Comparison of ENCODE assay signal across 28 cellular contexts in genomic region chr2:237147317-237147716, GRCh38.
A peak's percentile ranks its signal among the peaks of the same experiment; 100 is the strongest.
DNase-seq lines count a peak whose midpoint lies in the region; ATAC-seq, FAIRE-seq and TF ChIP-seq lines count a peak whose summit lies in the region.
"Had no signal": no experiment of that assay in that cellular context is flagged by ENCODE, and none has a peak within 500 bp of the region (broad histone marks: within the 10 kb centered on the region; RNA-seq: fewer than 3 reads in every experiment).

No MANE protein-coding gene starts in this region.

- no peak overlapping the region for H2AK5ac ChIP-seq in IMR-90 (ENCODE audit: low read depth, low read length)

- peaks cover 18% of the 10 kb centered on the region for H3K9me3 Mint-ChIP-seq in activated naive CD4-positive, alpha-beta T cell treated with anti-CD3 and anti-CD28 coated beads, Interleukin-2, amount 10 ng/mL, durations not matched to agents 7 days and 5 days

- H3K27me3 ChIP-seq in HepG2 (ENCODE audit: control insufficient read depth in 1 of 2, insufficient read depth in 2 of 2, low read length in 2 of 2) (0 out of 5 replicates have a peak, but pooled peaks cover 0 to 3% of the 10 kb centered on the region in 2 experiments), right lobe of liver (no peaks in the 10 kb centered on the region), IMR-90 (ENCODE audit: control insufficient read depth, insufficient read depth, low read length) (no peaks in the 10 kb centered on the region), tibial nerve (no peaks in the 10 kb centered on the region)
- H3K27me3 ChIP-seq: BLaER1 treated with 17β-estradiol and CSF1 and Interleukin-3, amounts not matched to agents 10 nM and 100 nM had no signal

- no peak for TF ChIP-seq RAD21 in HepG2 (CRISPR knock-in tag; IDR thresholded peaks at IDR 0.05)
- TF ChIP-seq RAD21 in IMR-90 (IDR thresholded peaks at IDR 0.05; ENCODE audit: low read length), result no peak

- H3K27ac ChIP-seq in HepG2 (ENCODE audit: extremely low read length, insufficient read depth, low read length) (no peak overlapping the region), right lobe of liver (no peak overlapping the region), IMR-90 (ENCODE audit: insufficient read depth, low read length) (no peak overlapping the region), tibial nerve (no peak overlapping the region)
- H3K27ac ChIP-seq: BLaER1 treated with 17β-estradiol and CSF1 and Interleukin-3, amounts not matched to agents 10 nM and 100 nM; RWPE1 had no signal

- ATAC-seq in HepG2 (no peak), right lobe of liver (no peak), IMR-90 (ENCODE audit: low read depth) (no peak), GM18867 (IDR thresholded peaks at IDR 0.05; ENCODE audit: unreplicated experiment) (no peak)
- ATAC-seq: T-helper 17 cell had no signal

- no peak overlapping the region for H4K8ac ChIP-seq in IMR-90 (ENCODE audit: low read depth in 2 of 2, low read length in 2 of 2)

- DNase-seq in HepG2 (ENCODE audit: low spot score) (no peak), right lobe of liver (no peak), IMR-90 (no peak), amniotic epithelial cell (ENCODE audit: low read depth) (peak; percentile 35), LoVo (ENCODE audit: low spot score) (no peak), tibial nerve (ENCODE audit: low spot score in 2 of 2) (no peak)
- DNase-seq in activated naive CD4-positive, alpha-beta T cell treated with anti-CD3 and anti-CD28 coated beads, Interleukin-2, amount 10 ng/mL, durations not matched to agents 7 days and 5 days, result no peak
- DNase-seq: 8988T; AML-193; CD4-positive, alpha-beta T cell; COR-L47; DMS79; EL; GOT3; HCEC 1CT; KBM-7; NCI-H1048; NCI-H1417; NCI-H1694; NCI-H2029 treated with DMSO at 0.1 percent for 48 hours; NCI-H2227 treated with DMSO at 0.1 percent for 48 hours; NCI-H526 treated with DMSO at 0.1 percent for 48 hours; SHP77 treated with DMSO at 0.1 percent for 48 hours; SW 1271; T-helper 17 cell had no signal

- dilution Hi-C loops in IMR-90 (cut with HindIII; ENCODE audit: low sequenced_read_pairs, unreplicated experiment), result no loop called here

- no peak overlapping the region for H3K4ac ChIP-seq in IMR-90 (ENCODE audit: low read depth, low read length)

- no peak overlapping the region for H3K56ac ChIP-seq in IMR-90 (ENCODE audit: extremely low read depth, insufficient read depth, low read length)

- H3K23ac ChIP-seq in IMR-90 (ENCODE audit: low read depth, low read length), result no peak overlapping the region

- no peak overlapping the region for H4K5ac ChIP-seq in IMR-90 (ENCODE audit: low read depth, low read length)

- POLR2A ChIA-PET in HepG2 (lab: Yijun Ruan, JAX) (no interaction called here), IMR-90 (lab: Charles Lee; ENCODE audit: unreplicated experiment) (no interaction called here)

- TF ChIP-seq CTCF in HepG2 (CRISPR knock-in tag; IDR thresholded peaks at IDR 0.05), result no peak
- no peak for TF ChIP-seq CTCF in right lobe of liver (IDR thresholded peaks at IDR 0.05)
- TF ChIP-seq CTCF in IMR-90 (conservative IDR thresholded peaks at IDR 0.05; ENCODE audit: low read depth, low read length), result no peak
- TF ChIP-seq CTCF in tibial nerve (IDR thresholded peaks at IDR 0.05), result no peak

- H3K36me3 Mint-ChIP-seq in activated naive CD4-positive, alpha-beta T cell treated with anti-CD3 and anti-CD28 coated beads, Interleukin-2, amount 10 ng/mL, durations not matched to agents 7 days and 5 days, result no peaks in the 10 kb centered on the region

- no peak overlapping the region for H2BK5ac ChIP-seq in IMR-90 (ENCODE audit: low read depth, low read length, poor library complexity, severe bottlenecking)

- H2BK15ac ChIP-seq in IMR-90 (ENCODE audit: low read depth, low read length), result no peak overlapping the region

- H3K14ac ChIP-seq in IMR-90 (replicated peaks; ENCODE audit: low read depth, low read length), result no peak overlapping the region

- H4K91ac ChIP-seq in IMR-90 (ENCODE audit: insufficient read depth, low read depth, low read length), result no peak overlapping the region

- in situ Hi-C loops in HepG2 (cut with HindIII; ENCODE audit: extremely low pct_ligation_motif_present, low pct_unique_long_range_greater_than_20kb), result no loop called here
- in situ Hi-C loops in IMR-90 (cut with MboI; ENCODE audit: low sequenced_read_pairs), result no loop called here

- no peaks in the 10 kb centered on the region for H3K4me1 Mint-ChIP-seq in activated naive CD4-positive, alpha-beta T cell treated with anti-CD3 and anti-CD28 coated beads, Interleukin-2, amount 10 ng/mL, durations not matched to agents 7 days and 5 days
- H3K4me1 Mint-ChIP-seq: T-helper 17 cell had no signal

- H3K79me2 ChIP-seq in HepG2 (ENCODE audit: insufficient read depth, low read length), result no peaks in the 10 kb centered on the region

- H3K18ac ChIP-seq in IMR-90 (ENCODE audit: low read depth, low read length), result no peak overlapping the region

- BruUV-seq in HepG2 (replicated peaks; lab: Mats Ljungman, UMichigan) (no TSS peak), IMR-90 (replicated peaks; lab: Mats Ljungman, UMichigan) (no TSS peak)

- no peak for FAIRE-seq in HepG2 (lab: Jason Lieb, UNC)

- H3K4me2 ChIP-seq in HepG2 (ENCODE audit: low read depth, low read length), result no peak overlapping the region
- H3K4me2 ChIP-seq in IMR-90 (ENCODE audit: low read depth, low read length), result no peak overlapping the region

- 0 out of 2 replicates have a peak, but pooled peaks cover 2% of the 10 kb centered on the region for H3K9me1 ChIP-seq in IMR-90 (ENCODE audit: insufficient read depth, low read length)

- no peak overlapping the region for H3K4me3 Mint-ChIP-seq in activated naive CD4-positive, alpha-beta T cell treated with anti-CD3 and anti-CD28 coated beads, Interleukin-2, amount 10 ng/mL, durations not matched to agents 7 days and 5 days
- H3K4me3 Mint-ChIP-seq: CD4-positive, alpha-beta T cell; T-helper 17 cell had no signal

- H3K9me3 ChIP-seq in HepG2 (ENCODE audit: low read length), result peaks cover 26% of the 10 kb centered on the region
- H3K9me3 ChIP-seq in right lobe of liver, result peaks cover 0 to 12% (median 0%) of the 10 kb centered on the region in 4 donors
- H3K9me3 ChIP-seq in IMR-90 (ENCODE audit: control insufficient read depth, insufficient read depth, low read length), result peaks cover 9% of the 10 kb centered on the region
- H3K9me3 ChIP-seq in tibial nerve, result peaks cover 0 to 29% (median 13%) of the 10 kb centered on the region in 4 donors

- no peak overlapping the region for H3K27ac Mint-ChIP-seq in activated naive CD4-positive, alpha-beta T cell treated with anti-CD3 and anti-CD28 coated beads, Interleukin-2, amount 10 ng/mL, durations not matched to agents 7 days and 5 days
- H3K27ac Mint-ChIP-seq: CD4-positive, alpha-beta T cell; T-helper 17 cell had no signal

- peaks cover 4% of the 10 kb centered on the region for H3K27me3 Mint-ChIP-seq in activated naive CD4-positive, alpha-beta T cell treated with anti-CD3 and anti-CD28 coated beads, Interleukin-2, amount 10 ng/mL, durations not matched to agents 7 days and 5 days
- H3K27me3 Mint-ChIP-seq: CD4-positive, alpha-beta T cell had no signal

- H3K9ac ChIP-seq in HepG2 (ENCODE audit: insufficient read depth, low read depth, low read length), result no peak overlapping the region
- no peak overlapping the region for H3K9ac ChIP-seq in IMR-90 (ENCODE audit: low read depth, low read length)
- H3K9ac ChIP-seq: BLaER1 treated with 17β-estradiol and CSF1 and Interleukin-3, amounts not matched to agents 10 nM and 100 nM had no signal

- H2AFZ ChIP-seq in HepG2 (ENCODE audit: low read length) (no peak overlapping the region), IMR-90 (replicated peaks; ENCODE audit: low read length, poor library complexity) (no peak overlapping the region)

- CTCF ChIA-PET in HepG2 (lab: Yijun Ruan, JAX; ENCODE audit: low intra/inter-chr PET ratio, low total read pairs), result no interaction called here
- CTCF ChIA-PET in IMR-90 (lab: Yijun Ruan, JAX), result no interaction called here
- CTCF ChIA-PET in activated naive CD4-positive, alpha-beta T cell treated with anti-CD3 and anti-CD28 coated beads, Interleukin-2, amount 10 ng/mL, durations not matched to agents 7 days and 5 days (lab: Charles Lee), result interaction anchor here (1.3 kb wide), 1 partner anchor 20 kb away, joined by 3 read pairs; no protein-coding TSS in a partner anchor

- H3K4me3 ChIP-seq in HepG2 (replicated peaks in 1 of 3; ENCODE audit: insufficient read depth in 1 of 3, low read depth in 2 of 3, low read length in 3 of 3), result no peak overlapping the region
- H3K4me3 ChIP-seq in right lobe of liver, result no peak overlapping the region
- no peak overlapping the region for H3K4me3 ChIP-seq in IMR-90 (ENCODE audit: insufficient read depth, low read depth, low read length)
- no peak overlapping the region for H3K4me3 ChIP-seq in tibial nerve
- H3K4me3 ChIP-seq: BLaER1 treated with 17β-estradiol and CSF1 and Interleukin-3, amounts not matched to agents 10 nM and 100 nM had no signal

- no peak overlapping the region for H2AK9ac ChIP-seq in IMR-90 (replicated peaks; ENCODE audit: low read depth, low read length, poor library complexity)

- no peak for TF ChIP-seq EP300 in HepG2 (IDR thresholded peaks at IDR 0.05; ENCODE audit: low read depth in 2 of 2, low read length in 2 of 2)
- no peak for TF ChIP-seq EP300 in HepG2 (CRISPR knock-in tag; IDR thresholded peaks at IDR 0.05; ENCODE audit: borderline replicate concordance)
- TF ChIP-seq EP300 in tibial nerve (IDR thresholded peaks at IDR 0.05), result no peak

- intact Hi-C loops in HepG2 (cut with micrococcal nuclease; ENCODE audit: unreplicated experiment) (no loop called here), right lobe of liver (cut with DNase I) (no loop called here), IMR-90 (cut with micrococcal nuclease) (no loop called here)

- H3K36me3 ChIP-seq in HepG2 (replicated peaks in 1 of 2; ENCODE audit: control insufficient read depth in 1 of 2, insufficient read depth in 2 of 2, low read length in 2 of 2) (no peaks in the 10 kb centered on the region), right lobe of liver (no peaks in the 10 kb centered on the region), IMR-90 (ENCODE audit: control insufficient read depth, insufficient read depth, low read length) (no peaks in the 10 kb centered on the region), tibial nerve (no peaks in the 10 kb centered on the region)

- H3K79me1 ChIP-seq in IMR-90 (ENCODE audit: low read depth in 1 of 2, low read length in 2 of 2), result no peaks in the 10 kb centered on the region

- no peak overlapping the region for H2BK20ac ChIP-seq in IMR-90 (ENCODE audit: low read depth, low read length)

- H4K20me1 ChIP-seq in HepG2 (ENCODE audit: insufficient read depth, low read length) (no peaks in the 10 kb centered on the region), IMR-90 (ENCODE audit: insufficient read depth, low read length) (no peaks in the 10 kb centered on the region)
- H4K20me1 ChIP-seq: BLaER1 treated with 17β-estradiol and CSF1 and Interleukin-3, amounts not matched to agents 10 nM and 100 nM had no signal

- H2BK120ac ChIP-seq in IMR-90 (ENCODE audit: low read depth, low read length), result no peak overlapping the region

- H3K4me1 ChIP-seq in HepG2 (ENCODE audit: insufficient read depth, low read length), result no peaks in the 10 kb centered on the region
- no peaks in the 10 kb centered on the region for H3K4me1 ChIP-seq in right lobe of liver
- peaks cover 7% of the 10 kb centered on the region for H3K4me1 ChIP-seq in IMR-90 (ENCODE audit: control insufficient read depth, insufficient read depth, low read length)
- peaks cover 0 to 6% (median 0%) of the 10 kb centered on the region in 4 donors for H3K4me1 ChIP-seq in tibial nerve

- TF ChIP-seq POLR2A in HepG2 (IDR thresholded peaks at IDR 0.05; ENCODE audit: insufficient read depth in 1 of 2, low read depth in 2 of 2, low read length in 2 of 2), result no peak
- no peak for TF ChIP-seq POLR2A in right lobe of liver (IDR thresholded peaks at IDR 0.05)
- no peak for TF ChIP-seq POLR2A in IMR-90 (IDR thresholded peaks at IDR 0.05; ENCODE audit: low read depth, low read length)
- TF ChIP-seq POLR2A in tibial nerve (IDR thresholded peaks at IDR 0.05), result no peak
